In the genomic region with DNA sequence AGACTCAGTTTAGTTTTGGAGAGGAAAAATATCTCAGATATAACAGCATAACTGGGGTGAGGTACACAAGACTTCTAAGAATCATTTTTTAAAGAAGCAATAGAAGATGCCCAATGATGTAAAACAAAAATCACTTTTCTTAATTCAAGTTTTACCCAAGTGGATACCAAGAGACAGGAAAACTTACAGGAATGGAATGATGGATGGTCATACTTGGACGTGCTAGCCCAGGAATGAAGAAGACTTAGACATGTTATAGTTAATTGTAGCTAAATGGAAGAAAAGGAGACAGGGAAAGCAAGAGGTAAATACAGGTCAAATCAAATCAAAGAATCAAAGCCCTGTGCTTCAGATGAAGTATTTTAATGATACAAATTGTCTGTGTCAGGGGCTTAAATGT, we compare ENCODE assay signal across 19 cellular contexts.
DNase-seq lines count a peak whose midpoint lies in the region; ATAC-seq and TF ChIP-seq lines count a peak whose summit lies in the region.
"Had no signal": no experiment of that assay in that cellular context is flagged by ENCODE, and none has a peak within 500 bp of the region (broad histone marks: within the 10 kb centered on the region; RNA-seq: fewer than 3 reads in every experiment).

No MANE protein-coding gene starts in this region.

- H3K36me3 Mint-ChIP-seq in activated CD8-positive, alpha-beta T cell treated with anti-CD3 and anti-CD28 coated beads, Interleukin-2, amount 10 ng/mL, durations not matched to agents 7 days and 5 days (ENCODE audit: low read depth), result no peaks in the 10 kb centered on the region
- H3K36me3 Mint-ChIP-seq: activated CD4-positive, alpha-beta memory T cell treated with anti-CD3 and anti-CD28 coated beads for 36 hours had no signal

- no peaks in the 10 kb centered on the region for H3K27me3 Mint-ChIP-seq in activated CD8-positive, alpha-beta T cell treated with anti-CD3 and anti-CD28 coated beads, Interleukin-2, amount 10 ng/mL, durations not matched to agents 7 days and 5 days (ENCODE audit: low read depth)
- H3K27me3 Mint-ChIP-seq: activated B cell treated with CpG ODN at 0.5 μM for 24 hours; activated CD4-positive, alpha-beta memory T cell treated with anti-CD3 and anti-CD28 coated beads for 36 hours; activated T-cell treated with anti-CD3 and anti-CD28 coated beads, Interleukin-2, amount 50 U/mL, for 24 hours had no signal

- H2AFZ ChIP-seq in HCT116 (ENCODE audit: low read depth, low read length, poor library complexity, severe bottlenecking), result no peak overlapping the region

- peak overlapping the region; percentile 36 for H3K4me2 ChIP-seq in HCT116 (ENCODE audit: low read length)

- no peaks in the 10 kb centered on the region for H3K36me3 ChIP-seq in HCT116 (ENCODE audit: control insufficient read depth in 1 of 2, insufficient read depth in 2 of 2, low read length in 2 of 2)
- no peaks in the 10 kb centered on the region for H3K36me3 ChIP-seq in gastroesophageal sphincter
- H3K36me3 ChIP-seq in thyroid gland, result no peaks in the 10 kb centered on the region
- H3K36me3 ChIP-seq: prostate gland, SJCRH30 had no signal

- H3K9me3 Mint-ChIP-seq in activated CD8-positive, alpha-beta T cell treated with anti-CD3 and anti-CD28 coated beads, Interleukin-2, amount 10 ng/mL, durations not matched to agents 7 days and 5 days (ENCODE audit: insufficient read depth), result no peaks in the 10 kb centered on the region
- H3K9me3 Mint-ChIP-seq: activated B cell treated with CpG ODN at 0.5 μM for 24 hours; activated CD4-positive, alpha-beta memory T cell treated with anti-CD3 and anti-CD28 coated beads for 36 hours; activated T-cell treated with anti-CD3 and anti-CD28 coated beads, Interleukin-2, amount 50 U/mL, for 24 hours had no signal

- DNase-seq in HCT116 (ENCODE audit: low read depth, low spot score) (no peak), thyroid gland (no peak), NCI-H510A treated with DMSO at 0.1 percent for 48 hours (lab: John Stamatoyannopoulos, UW) (no peak)
- no peak for DNase-seq in activated CD8-positive, alpha-beta T cell treated with anti-CD3 and anti-CD28 coated beads, Interleukin-2, amount 10 ng/mL, durations not matched to agents 7 days and 5 days
- DNase-seq: activated B cell treated with CpG ODN at 0.5 μM for 24 hours; activated CD4-positive, alpha-beta memory T cell treated with anti-CD3 and anti-CD28 coated beads for 36 hours; activated naive CD4-positive, alpha-beta T cell treated with anti-CD3 and anti-CD28 coated beads, Interleukin-2, amount 50 U/mL, for 16 hours; activated T-cell treated with anti-CD3 and anti-CD28 coated beads, Interleukin-2, amount 50 U/mL, for 24 hours; DMS79 treated with DMSO at 0.1 percent for 48 hours; GOT3; NCI-H1417; NCI-H526 treated with DMSO at 0.1 percent for 48 hours; SJCRH30; small intestine; stimulated activated CD4-positive, alpha-beta T cell treated with anti-CD3 and anti-CD28 coated beads, Interleukin-4, amount 100 ng/mL, for 1 hour had no signal

- RAD21 ChIA-PET in HCT116 (lab: Charles Lee; ENCODE audit: low non-redundant PET in 1 of 2, low total read pairs in 2 of 2, uncharacterized antibody in 2 of 2, unreplicated experiment in 2 of 2), result no interaction called here

- H4K20me1 ChIP-seq in HCT116 (ENCODE audit: insufficient read depth), result no peaks in the 10 kb centered on the region

- TF ChIP-seq POLR2A in HCT116 (IDR thresholded peaks at IDR 0.05; ENCODE audit: borderline replicate concordance, extremely low read depth, insufficient read depth, insufficient read length), result no peak
- TF ChIP-seq POLR2A in gastroesophageal sphincter (IDR thresholded peaks at IDR 0.05), result no peak
- no peak for TF ChIP-seq POLR2A in thyroid gland (IDR thresholded peaks at IDR 0.05)

- TF ChIP-seq CTCF in HCT116 (IDR thresholded peaks at IDR 0.05 in 2 of 3, conservative IDR thresholded peaks at IDR 0.05 in 1 of 3; ENCODE audit: borderline replicate concordance in 1 of 3, insufficient read depth in 1 of 3, low read depth in 2 of 3, low read length in 2 of 3) (no peak), gastroesophageal sphincter (IDR thresholded peaks at IDR 0.05) (no peak), thyroid gland (IDR thresholded peaks at IDR 0.05) (no peak)

- H3K27ac ChIP-seq in HCT116 (ENCODE audit: low read depth, low read length), result no peak overlapping the region
- H3K27ac ChIP-seq in gastroesophageal sphincter, result peak overlapping the region in 3 of 4 donors; percentile 9 to 58 (median 18)
- peak overlapping the region in 2 of 3 donors; percentile 33 to 44 for H3K27ac ChIP-seq in thyroid gland
- H3K27ac ChIP-seq: SJCRH30 had no signal

- no peaks in the 10 kb centered on the region for H3K9me2 ChIP-seq in HCT116 (ENCODE audit: insufficient read depth)

- CTCF ChIA-PET in HCT116 (lab: Charles Lee), result no interaction called here
- CTCF ChIA-PET in activated CD8-positive, alpha-beta T cell treated with anti-CD3 and anti-CD28 coated beads, Interleukin-2, amount 10 ng/mL, durations not matched to agents 7 days and 5 days (lab: Charles Lee), result no interaction called here

- BruUV-seq in HCT116 (replicated peaks; lab: Mats Ljungman, UMichigan), result no TSS peak

- H3K79me2 ChIP-seq in HCT116 (ENCODE audit: insufficient read depth, low read length), result no peaks in the 10 kb centered on the region

- TF ChIP-seq RAD21 in HCT116 (IDR thresholded peaks at IDR 0.05; ENCODE audit: low read depth), result no peak

- 0 to 22% methylated on average over 1 of the region's 1 CpG for WGBS in gastroesophageal sphincter (ENCODE audit: low coverage in 1 of 2), 2 donors
- 57 to 61% methylated on average over 1 of the region's 1 CpG for WGBS in thyroid gland, 2 donors

- H3K27me3 ChIP-seq in HCT116 (ENCODE audit: insufficient read depth, low read length) (no peaks in the 10 kb centered on the region), gastroesophageal sphincter (no peaks in the 10 kb centered on the region), thyroid gland (no peaks in the 10 kb centered on the region)
- H3K27me3 ChIP-seq: SJCRH30 had no signal

- H3K4me3 Mint-ChIP-seq in activated CD8-positive, alpha-beta T cell treated with anti-CD3 and anti-CD28 coated beads, Interleukin-2, amount 10 ng/mL, durations not matched to agents 7 days and 5 days, result no peak overlapping the region
- H3K4me3 Mint-ChIP-seq: activated B cell treated with CpG ODN at 0.5 μM for 24 hours; activated CD4-positive, alpha-beta memory T cell treated with anti-CD3 and anti-CD28 coated beads for 36 hours; activated T-cell treated with anti-CD3 and anti-CD28 coated beads, Interleukin-2, amount 50 U/mL, for 24 hours had no signal

- no peak overlapping the region for H3K9ac ChIP-seq in HCT116 (ENCODE audit: low read length)

- intact Hi-C loops in HCT116 (cut with micrococcal nuclease), result no loop called here
- intact Hi-C loops in thyroid gland (cut with DNase I), result no loop called here

- H3K4me1 ChIP-seq in HCT116 (ENCODE audit: control insufficient read depth in 1 of 2, insufficient read depth in 2 of 2, low read length in 2 of 2) (peaks cover 3 to 23% of the 10 kb centered on the region in 2 experiments; a peak in 3 of 4 replicates), gastroesophageal sphincter (peaks cover 0 to 23% (median 5%) of the 10 kb centered on the region in 3 donors), thyroid gland (peaks cover 22 to 37% of the 10 kb centered on the region in 2 donors)
- H3K4me1 ChIP-seq: prostate gland, SJCRH30 had no signal

- ATAC-seq in HCT116, result no peak
- ATAC-seq in SK-N-SH treated with all-trans-retinoic acid at 6 μM for 48 hours, result peak; percentile 27; the same call in 2 of the 3 replicates
- no peak for ATAC-seq in gastroesophageal sphincter
- no peak for ATAC-seq in HG03439 (IDR thresholded peaks at IDR 0.05; ENCODE audit: unreplicated experiment)
- ATAC-seq in activated CD8-positive, alpha-beta T cell treated with anti-CD3 and anti-CD28 coated beads, Interleukin-2, amount 10 ng/mL, durations not matched to agents 7 days and 5 days, result no peak

- no peaks in the 10 kb centered on the region for H3K4me1 Mint-ChIP-seq in activated CD8-positive, alpha-beta T cell treated with anti-CD3 and anti-CD28 coated beads, Interleukin-2, amount 10 ng/mL, durations not matched to agents 7 days and 5 days (ENCODE audit: low read depth)
- H3K4me1 Mint-ChIP-seq: activated B cell treated with CpG ODN at 0.5 μM for 24 hours had no signal

- TF ChIP-seq EP300 in gastroesophageal sphincter (IDR thresholded peaks at IDR 0.05), result no peak

- H3K4me3 ChIP-seq in HCT116 (replicated peaks in 1 of 2; ENCODE audit: low read depth in 1 of 2, low read length in 2 of 2) (no peak overlapping the region), gastroesophageal sphincter (no peak overlapping the region), thyroid gland (replicated peaks in 1 of 3) (no peak overlapping the region)
- H3K4me3 ChIP-seq: prostate gland, SJCRH30 had no signal

- H3K27ac Mint-ChIP-seq in activated CD8-positive, alpha-beta T cell treated with anti-CD3 and anti-CD28 coated beads, Interleukin-2, amount 10 ng/mL, durations not matched to agents 7 days and 5 days, result no peak overlapping the region
- H3K27ac Mint-ChIP-seq: activated B cell treated with CpG ODN at 0.5 μM for 24 hours; activated CD4-positive, alpha-beta memory T cell treated with anti-CD3 and anti-CD28 coated beads for 36 hours; activated T-cell treated with anti-CD3 and anti-CD28 coated beads, Interleukin-2, amount 50 U/mL, for 24 hours had no signal

- POLR2A ChIA-PET in HCT116 (lab: Charles Lee), result no interaction called here
- POLR2A ChIA-PET in activated CD8-positive, alpha-beta T cell treated with anti-CD3 and anti-CD28 coated beads, Interleukin-2, amount 10 ng/mL, durations not matched to agents 7 days and 5 days (lab: Charles Lee), result no interaction called here

- peaks cover 0 to 2% of the 10 kb centered on the region in 2 experiments; a peak in 1 of 4 replicates for H3K9me3 ChIP-seq in HCT116 (ENCODE audit: control insufficient read depth in 1 of 2, insufficient read depth in 1 of 2, low read depth in 1 of 2, low read length in 2 of 2)
- H3K9me3 ChIP-seq in gastroesophageal sphincter, result no peaks in the 10 kb centered on the region
- H3K9me3 ChIP-seq in thyroid gland, result no peaks in the 10 kb centered on the region
- H3K9me3 ChIP-seq: prostate gland, SJCRH30 had no signal

TF ChIP-seq in HCT116, 20 proteins besides CTCF, POLR2A, EP300 and RAD21 (continues in another document):
- TF ChIP-seq, protein P1, sequence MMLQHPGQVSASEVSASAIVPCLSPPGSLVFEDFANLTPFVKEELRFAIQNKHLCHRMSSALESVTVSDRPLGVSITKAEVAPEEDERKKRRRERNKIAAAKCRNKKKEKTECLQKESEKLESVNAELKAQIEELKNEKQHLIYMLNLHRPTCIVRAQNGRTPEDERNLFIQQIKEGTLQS (IDR thresholded peaks at IDR 0.05), result no peak
- no peak for TF ChIP-seq ELF1 (IDR thresholded peaks at IDR 0.05; ENCODE audit: borderline replicate concordance, low read depth)
